20 cellular contexts compared by ENCODE assay signal in genomic region chr10:93028881-93029280, GRCh38. TPM values are rescaled to one million over a fixed set of nuclear protein-coding genes. Genes with fewer than 3 reads are reported as not detected.
DNase-seq lines count a peak whose midpoint lies in the region; ATAC-seq, FAIRE-seq and TF ChIP-seq lines count a peak whose summit lies in the region.
"Had no signal": no experiment of that assay in that cellular context is flagged by ENCODE, and none has a peak within 500 bp of the region (broad histone marks: within the 10 kb centered on the region; RNA-seq: fewer than 3 reads in every experiment).

No MANE protein-coding gene starts in this region.

- peak overlapping the region; percentile 28 for H3K27ac Mint-ChIP-seq in astrocyte (ENCODE audit: unreplicated experiment)
- H3K27ac Mint-ChIP-seq: activated naive CD4-positive, alpha-beta T cell treated with anti-CD3 and anti-CD28 coated beads, Interleukin-2, amount 10 ng/mL, durations not matched to agents 7 days and 5 days; WTC11 had no signal

- H3K27me3 ChIP-seq in astrocyte (ENCODE audit: insufficient read depth, low read length), result no peaks in the 10 kb centered on the region
- no peaks in the 10 kb centered on the region for H3K27me3 ChIP-seq in foreskin keratinocyte
- no peaks in the 10 kb centered on the region for H3K27me3 ChIP-seq in stomach
- no peaks in the 10 kb centered on the region for H3K27me3 ChIP-seq in left ventricle myocardium inferior (ENCODE audit: low read depth)
- H3K27me3 ChIP-seq in spleen (replicated peaks in 1 of 7), result no peaks in the 10 kb centered on the region
- H3K27me3 ChIP-seq: BE2C, tibial artery had no signal

- no peak overlapping the region for H3K4me3 Mint-ChIP-seq in astrocyte (ENCODE audit: unreplicated experiment)
- H3K4me3 Mint-ChIP-seq: activated naive CD4-positive, alpha-beta T cell treated with anti-CD3 and anti-CD28 coated beads, Interleukin-2, amount 10 ng/mL, durations not matched to agents 7 days and 5 days; GM23338; WTC11 had no signal

- no peaks in the 10 kb centered on the region for H3K79me2 ChIP-seq in astrocyte (ENCODE audit: insufficient read depth, low read length)

- H3K4me1 ChIP-seq in astrocyte (ENCODE audit: insufficient read depth, low read length) (peaks cover 10% of the 10 kb centered on the region), foreskin keratinocyte (peaks cover 4% of the 10 kb centered on the region), stomach (peaks cover 0 to 11% (median 1%) of the 10 kb centered on the region in 4 donors), left ventricle myocardium inferior (peaks cover 4% of the 10 kb centered on the region), spleen (no peaks in the 10 kb centered on the region)

- peaks cover 5% of the 10 kb centered on the region for H3K36me3 Mint-ChIP-seq in astrocyte (ENCODE audit: low read depth, unreplicated experiment)
- H3K36me3 Mint-ChIP-seq: activated naive CD4-positive, alpha-beta T cell treated with anti-CD3 and anti-CD28 coated beads, Interleukin-2, amount 10 ng/mL, durations not matched to agents 7 days and 5 days had no signal

- H3K36me3 ChIP-seq in astrocyte (ENCODE audit: insufficient read depth, low read length) (no peaks in the 10 kb centered on the region), stomach (peaks cover 0 to 20% (median 6%) of the 10 kb centered on the region in 4 donors), left ventricle myocardium inferior (peaks cover 14% of the 10 kb centered on the region), spleen (peaks cover 0 to 43% (median 8%) of the 10 kb centered on the region in 6 donors)
- H3K36me3 ChIP-seq: BE2C had no signal

- no peaks in the 10 kb centered on the region for H4K20me1 ChIP-seq in astrocyte (ENCODE audit: insufficient read depth, low read length)

- peak; percentile 89 for FAIRE-seq in astrocyte (lab: Jason Lieb, UNC)
- FAIRE-seq: colon, GM12892, GM19239 had no signal

- no peak for TF ChIP-seq CTCF in astrocyte (IDR thresholded peaks at IDR 0.05; ENCODE audit: insufficient read depth, low read depth, low read length)
- TF ChIP-seq CTCF in foreskin keratinocyte (conservative IDR thresholded peaks at IDR 0.05), result no peak
- TF ChIP-seq CTCF in stomach (IDR thresholded peaks at IDR 0.05), result no peak
- TF ChIP-seq CTCF in left ventricle myocardium inferior (IDR thresholded peaks at IDR 0.05; ENCODE audit: borderline replicate concordance), result no peak
- TF ChIP-seq CTCF in spleen (IDR thresholded peaks at IDR 0.05 in 8 of 11, conservative IDR thresholded peaks at IDR 0.05 in 3 of 11), result no peak

- no peak overlapping the region for H2AFZ ChIP-seq in astrocyte (ENCODE audit: low read depth, low read length)
- H2AFZ ChIP-seq: GM23338 had no signal

- no peak overlapping the region for H3K9ac ChIP-seq in astrocyte (ENCODE audit: low read length)

- WGBS in stomach, 5 donors, result 80 to 91% (median 89%) methylated on average over 2 of the region's 2 CpGs
- WGBS in spleen, 5 donors, result 94 to 100% (median 98%) methylated on average over 2 of the region's 2 CpGs

- intact Hi-C loops in stomach (cut with DNase I; ENCODE audit: low total_unique reads) (no loop called here), left ventricle myocardium inferior (cut with micrococcal nuclease) (no loop called here), spleen (cut with DNase I; ENCODE audit: low total_unique reads) (no loop called here)

- H3K4me1 Mint-ChIP-seq in astrocyte (ENCODE audit: low read depth, unreplicated experiment), result peaks cover 28% of the 10 kb centered on the region
- H3K4me1 Mint-ChIP-seq: activated naive CD4-positive, alpha-beta T cell treated with anti-CD3 and anti-CD28 coated beads, Interleukin-2, amount 10 ng/mL, durations not matched to agents 7 days and 5 days had no signal

- no peak overlapping the region for H3K4me2 ChIP-seq in astrocyte (ENCODE audit: low read length)
- H3K4me2 ChIP-seq: GM23338 had no signal

- H3K9me3 Mint-ChIP-seq in astrocyte (ENCODE audit: unreplicated experiment), result peaks cover 8% of the 10 kb centered on the region
- H3K9me3 Mint-ChIP-seq: activated naive CD4-positive, alpha-beta T cell treated with anti-CD3 and anti-CD28 coated beads, Interleukin-2, amount 10 ng/mL, durations not matched to agents 7 days and 5 days; GM23338 had no signal

- H3K27me3 Mint-ChIP-seq in astrocyte (ENCODE audit: low read depth, unreplicated experiment), result no peaks in the 10 kb centered on the region
- H3K27me3 Mint-ChIP-seq: activated naive CD4-positive, alpha-beta T cell treated with anti-CD3 and anti-CD28 coated beads, Interleukin-2, amount 10 ng/mL, durations not matched to agents 7 days and 5 days had no signal

- peaks cover 2% of the 10 kb centered on the region for H3K9me3 ChIP-seq in astrocyte (ENCODE audit: insufficient read depth, low read depth, low read length)
- H3K9me3 ChIP-seq in stomach, result peaks cover 0 to 5% (median 0%) of the 10 kb centered on the region in 4 donors
- peaks cover 9% of the 10 kb centered on the region for H3K9me3 ChIP-seq in left ventricle myocardium inferior (replicated peaks)
- no peaks in the 10 kb centered on the region for H3K9me3 ChIP-seq in spleen
- H3K9me3 ChIP-seq: BE2C, mucosa of descending colon had no signal

- no peak for TF ChIP-seq EP300 in stomach (IDR thresholded peaks at IDR 0.05)

- TF ChIP-seq POLR2A in stomach (IDR thresholded peaks at IDR 0.05) (no peak), spleen (IDR thresholded peaks at IDR 0.05) (no peak)

- no peak overlapping the region for H3K4me3 ChIP-seq in astrocyte (ENCODE audit: insufficient read depth, low read depth, low read length)
- H3K4me3 ChIP-seq in stomach, result no peak overlapping the region
- H3K4me3 ChIP-seq in left ventricle myocardium inferior, result no peak overlapping the region
- H3K4me3 ChIP-seq in spleen, result no peak overlapping the region
- H3K4me3 ChIP-seq: GM23338, mucosa of descending colon, tibial artery had no signal

- DNase-seq in AG08395 (ENCODE audit: low spot score) (peak; percentile 45), HS-5 (ENCODE audit: low read depth) (peak; percentile 41), astrocyte (ENCODE audit: low read depth) (peak; percentile 61), foreskin keratinocyte (peak in 1 of 2 donors; percentile 31), stomach (no peak), left ventricle myocardium inferior (no peak), spleen (no peak)
- DNase-seq in activated CD8-positive, alpha-beta memory T cell treated with anti-CD3 and anti-CD28 coated beads, Interleukin-2, amount 50 U/mL, for 48 hours, result no peak
- DNase-seq: activated naive CD4-positive, alpha-beta T cell treated with anti-CD3 and anti-CD28 coated beads, Interleukin-2, amount 10 ng/mL, durations not matched to agents 7 days and 5 days; BE2C; DND-41; mucosa of descending colon; MV-4-11; posterior cingulate gyrus; tibial artery had no signal

- H3K27ac ChIP-seq in astrocyte (ENCODE audit: low read depth, low read length) (no peak overlapping the region), foreskin keratinocyte (no peak overlapping the region), stomach (no peak overlapping the region), left ventricle myocardium inferior (replicated peaks) (no peak overlapping the region), spleen (no peak overlapping the region)

- peak; percentile 61 for ATAC-seq in foreskin keratinocyte
- ATAC-seq: GM23338, mucosa of descending colon, WTC11 had no signal

RNA-seq across cellular contexts. Expression of gene CYP26C1, which starts 31.7 kb away (rescaled TPM):
- total RNA-seq in astrocyte (not detected in 2 replicates), foreskin keratinocyte (not detected in 2 replicates), stomach (1 to 10 TPM in 1 of 5 donors, not detected in 4; 7.0 TPM), left ventricle myocardium inferior (not detected), spleen (1 to 10 TPM in 2 of 7 donors, under 1 TPM in 5; 0.23 to 1.3 (median 0.51) TPM)
- polyA plus RNA-seq in foreskin keratinocyte (not detected in 2 replicates), stomach (not detected), spleen (under 1 TPM; 0.04 to 0.13 (median 0.06) TPM)
- polyA plus RNA-seq: GM23338 had no signal

RNA-seq across cellular contexts. Expression of gene CYP26A1, which starts 44.8 kb away (rescaled TPM):
- total RNA-seq in astrocyte (0.18 and 0.53 TPM in 2 replicates), foreskin keratinocyte (not detected in 2 replicates), stomach (not detected), left ventricle myocardium inferior (not detected), spleen (under 1 TPM in 1 of 7 donors, not detected in 6; 0.20 TPM)
- polyA plus RNA-seq in foreskin keratinocyte (not detected in 2 replicates), stomach (under 1 TPM in 1 of 3 donors, not detected in 2; 0.15 TPM), spleen (under 1 TPM; 0.03 to 0.22 (median 0.19) TPM)
- total RNA-seq: mucosa of descending colon had no signal

Comparison
In these comparisons a context has a peak if more than half of its experiments do, and no peak if none do; other contexts are left out.
1. DNase-seq: peak in AG08395 (single experiment), HS-5 (single experiment) and astrocyte (single experiment); none in activated CD8-positive, alpha-beta memory T cell treated with anti-CD3 and anti-CD28 coated beads, Interleukin-2, amount 50 U/mL, for 48 hours (single experiment), stomach (single experiment), left ventricle myocardium inferior (single experiment) and spleen (single experiment).